Comparison of ENCODE assay signal across 27 cellular contexts in the genomic region with DNA sequence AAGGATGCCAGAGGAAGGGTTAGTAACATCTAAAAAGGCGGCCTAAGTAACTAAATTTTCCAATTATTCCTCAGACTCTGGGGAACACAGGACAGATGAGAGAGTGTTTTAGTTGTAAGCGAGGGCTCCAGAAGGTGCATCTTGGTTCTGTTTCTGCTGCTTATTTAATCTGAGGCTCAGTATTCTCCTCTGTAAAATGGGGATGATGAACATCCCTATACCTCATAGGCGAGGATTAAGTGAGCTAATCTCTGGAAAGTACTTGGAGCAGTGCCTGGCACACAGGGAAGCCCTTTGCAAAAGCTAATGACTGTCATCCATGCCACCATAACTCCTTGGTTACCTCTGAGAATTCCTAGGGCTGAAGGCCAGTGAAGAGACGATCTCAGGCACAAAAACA. TPM values are rescaled to one million over a fixed set of nuclear protein-coding genes. Genes with fewer than 3 reads are reported as not detected.
"Had no signal": no experiment of that assay in that cellular context is flagged by ENCODE, and none has a peak within 500 bp of the region (broad histone marks: within the 10 kb centered on the region; RNA-seq: fewer than 3 reads in every experiment).

No MANE protein-coding gene starts in this region.

- H3K9me3 Mint-ChIP-seq: activated CD4-positive, alpha-beta T cell treated with anti-CD3 and anti-CD28 coated beads, Interleukin-2, amount 10 ng/mL, durations not matched to agents 7 days and 5 days; activated naive CD4-positive, alpha-beta T cell treated with anti-CD3 and anti-CD28 coated beads, Interleukin-2, amount 10 ng/mL, durations not matched to agents 7 days and 5 days; activated naive CD8-positive, alpha-beta T cell treated with anti-CD3 and anti-CD28 coated beads, Interleukin-2, amount 50 U/mL, for 24 hours; immature natural killer cell; memory B cell; naive B cell; neural crest cell; type B pancreatic cell had no signal

- H3K4me3 ChIP-seq: breast epithelium, coronary artery, gastroesophageal sphincter, heart right ventricle, mucosa of descending colon, ovary, psoas muscle, skin epidermis, stomach had no signal

- H3K27ac Mint-ChIP-seq: activated CD8-positive, alpha-beta T cell treated with anti-CD3 and anti-CD28 coated beads, Interleukin-2, amount 10 ng/mL, durations not matched to agents 7 days and 5 days; activated naive CD4-positive, alpha-beta T cell treated with anti-CD3 and anti-CD28 coated beads, Interleukin-2, amount 10 ng/mL, durations not matched to agents 7 days and 5 days; activated naive CD8-positive, alpha-beta T cell treated with anti-CD3 and anti-CD28 coated beads, Interleukin-2, amount 50 U/mL, for 24 hours; memory B cell had no signal

- H3K27me3 ChIP-seq: breast epithelium, gastroesophageal sphincter, heart right ventricle, ovary, stomach had no signal

- H3K4me3 Mint-ChIP-seq: activated CD4-positive, alpha-beta T cell treated with anti-CD3 and anti-CD28 coated beads, Interleukin-2, amount 10 ng/mL, durations not matched to agents 7 days and 5 days; activated CD8-positive, alpha-beta T cell treated with anti-CD3 and anti-CD28 coated beads, Interleukin-2, amount 10 ng/mL, durations not matched to agents 7 days and 5 days; activated naive CD4-positive, alpha-beta T cell treated with anti-CD3 and anti-CD28 coated beads, Interleukin-2, amount 10 ng/mL, durations not matched to agents 7 days and 5 days; activated naive CD8-positive, alpha-beta T cell treated with anti-CD3 and anti-CD28 coated beads, Interleukin-2, amount 50 U/mL, for 24 hours; immature natural killer cell; memory B cell; naive B cell; neural crest cell; type B pancreatic cell had no signal

- ATAC-seq: activated CD4-positive, CD25-positive, alpha-beta regulatory T cell treated with anti-CD3 and anti-CD28 coated beads, Interleukin-2, amount 50 U/mL, for 24 hours; activated CD8-positive, alpha-beta T cell treated with anti-CD3 and anti-CD28 coated beads, Interleukin-2, amount 10 ng/mL, durations not matched to agents 7 days and 5 days; activated naive CD8-positive, alpha-beta T cell treated with anti-CD3 and anti-CD28 coated beads, Interleukin-2, amount 50 U/mL, for 24 hours; gastroesophageal sphincter; heart right ventricle; left ventricle myocardium superior; mucosa of descending colon; psoas muscle; right cardiac atrium had no signal

- H3K27ac ChIP-seq: coronary artery, gastroesophageal sphincter, ovary had no signal

- H3K36me3 ChIP-seq: breast epithelium, ovary had no signal

- DNase-seq: activated CD4-positive, alpha-beta T cell treated with anti-CD3 and anti-CD28 coated beads, Interleukin-2, amount 10 ng/mL, durations not matched to agents 7 days and 5 days; activated CD8-positive, alpha-beta memory T cell treated with anti-CD3 and anti-CD28 coated beads, Interleukin-2, amount 50 U/mL, for 4 hours; activated CD8-positive, alpha-beta T cell treated with anti-CD3 and anti-CD28 coated beads, Interleukin-2, amount 10 ng/mL, durations not matched to agents 7 days and 5 days; activated effector memory CD4-positive, alpha-beta T cell treated with Interleukin-2 at 50 U/mL for 16 hours; activated naive CD4-positive, alpha-beta T cell treated with anti-CD3 and anti-CD28 coated beads, Interleukin-2, amount 10 ng/mL, durations not matched to agents 7 days and 5 days; activated naive CD8-positive, alpha-beta T cell treated with anti-CD3 and anti-CD28 coated beads, Interleukin-2, amount 50 U/mL, for 24 hours; activated T-cell treated with anti-CD3 and anti-CD28 coated beads, Interleukin-2, amount 50 U/mL, for 48 hours; anterior cingulate cortex; heart right ventricle; immature natural killer cell; left ventricle myocardium superior; mucosa of descending colon; naive B cell; ovary; psoas muscle; stimulated activated CD4-positive, alpha-beta T cell treated with anti-CD3 and anti-CD28 coated beads, Interleukin-15, amount 100 ng/mL, for 24 hours; stimulated activated CD4-positive, alpha-beta T cell treated with anti-CD3 and anti-CD28 coated beads, Interleukin-2, amount 100 ng/mL, for 48 hours; stomach had no signal

- H3K27me3 Mint-ChIP-seq: activated CD4-positive, alpha-beta T cell treated with anti-CD3 and anti-CD28 coated beads, Interleukin-2, amount 10 ng/mL, durations not matched to agents 7 days and 5 days; activated naive CD8-positive, alpha-beta T cell treated with anti-CD3 and anti-CD28 coated beads, Interleukin-2, amount 50 U/mL, for 24 hours; memory B cell; naive B cell; type B pancreatic cell had no signal

- H3K9me3 ChIP-seq: breast epithelium, gastroesophageal sphincter, heart right ventricle, mucosa of descending colon, ovary, psoas muscle, stomach had no signal

- H3K36me3 Mint-ChIP-seq: activated naive CD4-positive, alpha-beta T cell treated with anti-CD3 and anti-CD28 coated beads, Interleukin-2, amount 10 ng/mL, durations not matched to agents 7 days and 5 days; memory B cell; naive B cell; type B pancreatic cell had no signal

RNA-seq across cellular contexts. Expression of a gene that starts 59.0 kb away (rescaled TPM):
- total RNA-seq: activated CD4-positive, alpha-beta T cell treated with anti-CD3 and anti-CD28 coated beads, Interleukin-2, amount 10 ng/mL, durations not matched to agents 7 days and 5 days had no signal
